ENCODE assay signal across 21 cellular contexts in the genomic region with DNA sequence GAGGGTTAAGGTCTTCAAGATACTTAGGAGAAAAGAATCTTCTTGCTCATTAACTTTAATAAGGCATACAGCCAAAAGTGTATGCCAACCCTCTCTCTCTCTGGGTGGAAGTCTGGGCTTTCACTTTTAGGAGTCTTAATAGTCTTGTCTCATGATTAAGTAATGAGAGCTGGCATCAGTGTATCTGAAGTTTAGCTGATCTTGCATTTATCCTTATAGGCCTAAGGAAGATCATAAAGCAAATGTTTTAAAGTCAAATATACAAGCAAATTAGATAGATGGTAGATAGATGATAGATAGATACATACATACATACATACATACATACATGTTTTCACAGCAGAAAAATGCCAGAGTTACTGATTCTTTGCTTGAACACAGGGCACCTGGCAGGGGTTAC. TPM values are rescaled to one million over a fixed set of nuclear protein-coding genes. Genes with fewer than 3 reads are reported as not detected.
DNase-seq lines count a peak whose midpoint lies in the region; ATAC-seq, FAIRE-seq and TF ChIP-seq lines count a peak whose summit lies in the region.
"Had no signal": no experiment of that assay in that cellular context is flagged by ENCODE, and none has a peak within 500 bp of the region (broad histone marks: within the 10 kb centered on the region; RNA-seq: fewer than 3 reads in every experiment).

No MANE protein-coding gene starts in this region.

- no peak for TF ChIP-seq POLR2A in HepG2 (IDR thresholded peaks at IDR 0.05; ENCODE audit: insufficient read depth in 1 of 2, low read depth in 2 of 2, low read length in 2 of 2)
- TF ChIP-seq POLR2A in right lobe of liver (IDR thresholded peaks at IDR 0.05), result no peak

- in situ Hi-C loops in HepG2 (cut with HindIII; ENCODE audit: extremely low pct_ligation_motif_present, low pct_unique_long_range_greater_than_20kb), result no loop called here

- TF ChIP-seq RAD21 in HepG2 (CRISPR knock-in tag; IDR thresholded peaks at IDR 0.05), result no peak

- ATAC-seq in HepG2 (no peak), right lobe of liver (no peak)
- ATAC-seq in CD8-positive, alpha-beta T cell, result no peak

- TF ChIP-seq EP300 in HepG2 (IDR thresholded peaks at IDR 0.05; ENCODE audit: low read depth in 2 of 2, low read length in 2 of 2) (no peak), HepG2 (CRISPR knock-in tag; IDR thresholded peaks at IDR 0.05; ENCODE audit: borderline replicate concordance) (no peak)

- POLR2A ChIA-PET in HepG2 (lab: Yijun Ruan, JAX), result no interaction called here
- POLR2A ChIA-PET in CD8-positive, alpha-beta T cell (lab: Charles Lee), result no interaction called here

- H3K36me3 Mint-ChIP-seq in brain, result no peaks in the 10 kb centered on the region
- no peaks in the 10 kb centered on the region for H3K36me3 Mint-ChIP-seq in CD8-positive, alpha-beta T cell

- H3K27ac ChIP-seq in HepG2 (ENCODE audit: extremely low read length, insufficient read depth, low read length) (no peak overlapping the region), right lobe of liver (no peak overlapping the region), Karpas-422 (ENCODE audit: low read length) (no peak overlapping the region)
- H3K27ac ChIP-seq in CD8-positive, alpha-beta T cell (ENCODE audit: low read depth, low read length), result no peak overlapping the region
- H3K27ac ChIP-seq: C4-2B, GM23248 had no signal

- TF ChIP-seq CTCF in HepG2 (CRISPR knock-in tag; IDR thresholded peaks at IDR 0.05) (no peak), right lobe of liver (IDR thresholded peaks at IDR 0.05) (no peak), brain (conservative IDR thresholded peaks at IDR 0.05) (no peak)
- no peak for TF ChIP-seq CTCF in CD8-positive, alpha-beta T cell (IDR thresholded peaks at IDR 0.05)

- H3K9me2 ChIP-seq in Karpas-422 (replicated peaks; ENCODE audit: insufficient read depth, low read length), result no peaks in the 10 kb centered on the region

- CTCF ChIA-PET in HepG2 (lab: Yijun Ruan, JAX; ENCODE audit: low intra/inter-chr PET ratio, low total read pairs), result no interaction called here
- CTCF ChIA-PET in CD8-positive, alpha-beta T cell (lab: Charles Lee), result no interaction called here

- peaks cover 37% of the 10 kb centered on the region for H3K4me1 Mint-ChIP-seq in brain
- H3K4me1 Mint-ChIP-seq in CD8-positive, alpha-beta T cell (ENCODE audit: low read depth), result no peaks in the 10 kb centered on the region

- intact Hi-C loops in HepG2 (cut with micrococcal nuclease; ENCODE audit: unreplicated experiment) (no loop called here), right lobe of liver (cut with DNase I) (no loop called here)
- intact Hi-C loops in CD8-positive, alpha-beta T cell (cut with DNase I, micrococcal nuclease), result loop anchor here in 1 of 2 experiments (5.0 kb wide), 1 partner anchor 170 kb away; no protein-coding TSS in a partner anchor

- no peaks in the 10 kb centered on the region for H3K9me3 ChIP-seq in HepG2 (ENCODE audit: low read length)
- no peaks in the 10 kb centered on the region for H3K9me3 ChIP-seq in right lobe of liver
- no peaks in the 10 kb centered on the region for H3K9me3 ChIP-seq in Karpas-422 (ENCODE audit: low read length)
- no peaks in the 10 kb centered on the region for H3K9me3 ChIP-seq in CD8-positive, alpha-beta T cell (ENCODE audit: low read length)
- H3K9me3 ChIP-seq: HAP-1 had no signal

- H3K4me2 ChIP-seq in HepG2 (ENCODE audit: low read depth, low read length) (no peak overlapping the region), Karpas-422 (ENCODE audit: low read depth, low read length, poor library complexity, severe bottlenecking) (no peak overlapping the region)

- H3K79me2 ChIP-seq in HepG2 (ENCODE audit: insufficient read depth, low read length) (no peaks in the 10 kb centered on the region), Karpas-422 (ENCODE audit: low read length) (no peaks in the 10 kb centered on the region)

- peak overlapping the region in 2 of 5 experiments; percentile 43 to 60 for H3K4me3 Mint-ChIP-seq in brain
- H3K4me3 Mint-ChIP-seq in CD8-positive, alpha-beta T cell, result no peak overlapping the region
- H3K4me3 Mint-ChIP-seq: CD4-positive, alpha-beta T cell had no signal

- H4K20me1 ChIP-seq in HepG2 (ENCODE audit: insufficient read depth, low read length), result no peaks in the 10 kb centered on the region
- no peaks in the 10 kb centered on the region for H4K20me1 ChIP-seq in Karpas-422 (ENCODE audit: insufficient read depth, low read depth, low read length)

- H2AFZ ChIP-seq in HepG2 (ENCODE audit: low read length) (no peak overlapping the region), Karpas-422 (ENCODE audit: low read length) (0 out of 2 replicates have a peak overlapping the region, but pooled peaks have one; percentile 16)
- H2AFZ ChIP-seq: GM23248 had no signal

- H3K27me3 ChIP-seq in HepG2 (ENCODE audit: control insufficient read depth in 1 of 2, insufficient read depth in 2 of 2, low read length in 2 of 2), result peaks cover 0 to 17% of the 10 kb centered on the region in 2 experiments; a peak in 3 of 5 replicates
- no peaks in the 10 kb centered on the region for H3K27me3 ChIP-seq in right lobe of liver
- H3K27me3 ChIP-seq in Karpas-422 (ENCODE audit: low read length), result no peaks in the 10 kb centered on the region
- H3K27me3 ChIP-seq in CD8-positive, alpha-beta T cell (ENCODE audit: insufficient read depth, low read length), result no peaks in the 10 kb centered on the region

- H3K9me3 Mint-ChIP-seq in brain, result peaks cover 0 to 6% (median 0%) of the 10 kb centered on the region in 5 experiments
- no peaks in the 10 kb centered on the region for H3K9me3 Mint-ChIP-seq in CD8-positive, alpha-beta T cell
- H3K9me3 Mint-ChIP-seq: CD4-positive, alpha-beta T cell had no signal

- H3K27me3 Mint-ChIP-seq in brain, result peaks cover 3% of the 10 kb centered on the region
- H3K27me3 Mint-ChIP-seq in CD8-positive, alpha-beta T cell (ENCODE audit: low read depth), result peaks cover 21% of the 10 kb centered on the region

- no TSS peak for BruUV-seq in HepG2 (replicated peaks; lab: Mats Ljungman, UMichigan)

- H3K4me1 ChIP-seq in HepG2 (ENCODE audit: insufficient read depth, low read length) (no peaks in the 10 kb centered on the region), right lobe of liver (no peaks in the 10 kb centered on the region), Karpas-422 (ENCODE audit: low read length) (peaks cover 35% of the 10 kb centered on the region)
- no peaks in the 10 kb centered on the region for H3K4me1 ChIP-seq in CD8-positive, alpha-beta T cell (ENCODE audit: insufficient read depth, low read length)

- H3K36me3 ChIP-seq in HepG2 (replicated peaks in 1 of 2; ENCODE audit: control insufficient read depth in 1 of 2, insufficient read depth in 2 of 2, low read length in 2 of 2), result no peaks in the 10 kb centered on the region
- no peaks in the 10 kb centered on the region for H3K36me3 ChIP-seq in right lobe of liver
- no peaks in the 10 kb centered on the region for H3K36me3 ChIP-seq in Karpas-422 (ENCODE audit: insufficient read depth, low read length)
- H3K36me3 ChIP-seq in CD8-positive, alpha-beta T cell (ENCODE audit: insufficient read depth, low read length), result no peaks in the 10 kb centered on the region
- H3K36me3 ChIP-seq: HAP-1 had no signal

- H3K4me3 ChIP-seq in HepG2 (replicated peaks in 1 of 3; ENCODE audit: insufficient read depth in 1 of 3, low read depth in 2 of 3, low read length in 3 of 3) (no peak overlapping the region), right lobe of liver (no peak overlapping the region), Karpas-422 (ENCODE audit: low read length) (no peak overlapping the region)
- H3K4me3 ChIP-seq in CD8-positive, alpha-beta T cell (ENCODE audit: low read depth, low read length), result no peak overlapping the region
- H3K4me3 ChIP-seq: GM23248, HAP-1 had no signal

- H3K9ac ChIP-seq in HepG2 (ENCODE audit: insufficient read depth, low read depth, low read length), result no peak overlapping the region
- no peak overlapping the region for H3K9ac ChIP-seq in Karpas-422 (ENCODE audit: low read length)
- H3K9ac ChIP-seq: GM23248 had no signal

- DNase-seq in HepG2 (ENCODE audit: low spot score) (no peak), right lobe of liver (no peak), Karpas-422 (no peak), activated T-cell treated with anti-CD3 and anti-CD28 coated beads for 4 hours (no peak), ecto neural progenitor cell (ENCODE audit: low spot score) (no peak)
- no peak for DNase-seq in CD8-positive, alpha-beta T cell
- DNase-seq: AML-193; Calu3; CD4-positive, alpha-beta T cell; DMS79; GDM1; GM23248 had no signal

- H3K27ac Mint-ChIP-seq in brain, result peak overlapping the region in 3 of 5 experiments; percentile 4 to 69 (median 37)
- no peak overlapping the region for H3K27ac Mint-ChIP-seq in CD8-positive, alpha-beta T cell
- H3K27ac Mint-ChIP-seq: CD4-positive, alpha-beta T cell had no signal

- FAIRE-seq in HepG2 (lab: Jason Lieb, UNC), result no peak
- FAIRE-seq: A204.1, GM12892, GM18507 had no signal

TF ChIP-seq in HepG2, 621 proteins besides CTCF, POLR2A, EP300 and RAD21 (continues in another document):
- TF ChIP-seq MAFK (conservative IDR thresholded peaks at IDR 0.05 in 1 of 2, IDR thresholded peaks at IDR 0.05 in 1 of 2; ENCODE audit: low read length in 2 of 2), result peak; percentile 88 to 89

RNA-seq across cellular contexts. Expression of a gene that starts 21.5 kb away (rescaled TPM):
- not detected in 2 replicates for total RNA-seq in HepG2 (2016; rRNA removed; fragmentation: Illumina TruSeq; extraction: Trizol)
- not detected in 2 replicates for total RNA-seq in HepG2 (2016; cell fraction: cytosol; rRNA removed; fragmentation: Illumina TruSeq; extraction: Trizol; ENCODE audit: low read depth)
- not detected in 2 replicates for total RNA-seq in HepG2 (2016; cell fraction: insoluble cytoplasmic fraction; rRNA removed; fragmentation: Illumina TruSeq; extraction: Trizol)
- not detected in 2 replicates for total RNA-seq in HepG2 (2016; cell fraction: membrane; rRNA removed; fragmentation: Illumina TruSeq; extraction: Trizol)
- total RNA-seq in HepG2 (2016; cell fraction: nucleus; rRNA removed; fragmentation: Illumina TruSeq; extraction: Trizol), result not detected in 2 replicates
- polyA plus RNA-seq in HepG2 (2011; rRNA removed), result 0.03 TPM in 1 of 2 replicates, not detected in the other
- 0.03 TPM in 1 of 2 replicates, not detected in the other for polyA plus RNA-seq in HepG2 (2011; cell fraction: cytosol; rRNA removed)
- polyA plus RNA-seq in HepG2 (2011; cell fraction: nucleus; rRNA removed), result not detected in 2 replicates
- polyA plus RNA-seq in HepG2 (2012), result not detected in 2 replicates
- polyA plus RNA-seq in HepG2 (2016; cell fraction: cytosol; fragmentation: Illumina TruSeq; extraction: Trizol; ENCODE audit: low read depth), result not detected in 2 replicates
- not detected in 2 replicates for polyA plus RNA-seq in HepG2 (2016; cell fraction: insoluble cytoplasmic fraction; fragmentation: Illumina TruSeq; extraction: Trizol; ENCODE audit: low read depth)
- polyA plus RNA-seq in HepG2 (2016; cell fraction: membrane; fragmentation: Illumina TruSeq; extraction: Trizol; ENCODE audit: low read depth), result not detected in 2 replicates
- polyA plus RNA-seq in HepG2 (2016; cell fraction: nucleus; fragmentation: Illumina TruSeq; extraction: Trizol; ENCODE audit: insufficient read depth, low read depth), result not detected in 2 replicates
- not detected in 2 replicates for polyA minus RNA-seq in HepG2 (2011; rRNA and poly(A)+ RNA removed; ENCODE audit: low replicate concordance)
- polyA minus RNA-seq in HepG2 (2011; cell fraction: cytosol; rRNA and poly(A)+ RNA removed), result not detected in 2 replicates
- polyA minus RNA-seq in HepG2 (2011; cell fraction: nucleus; rRNA and poly(A)+ RNA removed), result not detected in 2 replicates
- total RNA-seq in right lobe of liver, result not detected
- total RNA-seq in Karpas-422 (2014; rRNA removed; shearing (Covaris generic); ENCODE audit: low replicate concordance), result not detected in 2 replicates
- polyA plus RNA-seq in brain (ENCODE audit: insufficient read depth, low read depth, low replicate concordance), result not detected
- not detected for total RNA-seq in CD8-positive, alpha-beta T cell
- total RNA-seq: Calu3; CD4-positive, alpha-beta T cell; Daoy; GM23248; H4 had no signal
- polyA plus RNA-seq: BJ, GM23248 had no signal
